21 cellular contexts compared by ENCODE assay signal in genomic region chr10:3830946-3831345, GRCh38. TPM values are rescaled to one million over a fixed set of nuclear protein-coding genes. Genes with fewer than 3 reads are reported as not detected.
DNase-seq lines count a peak whose midpoint lies in the region; ATAC-seq and TF ChIP-seq lines count a peak whose summit lies in the region.
"Had no signal": no experiment of that assay in that cellular context is flagged by ENCODE, and none has a peak within 500 bp of the region (broad histone marks: within the 10 kb centered on the region; RNA-seq: fewer than 3 reads in every experiment).

No MANE protein-coding gene starts in this region.

- no peak overlapping the region for H2AK9ac ChIP-seq in IMR-90 (replicated peaks; ENCODE audit: low read depth, low read length, poor library complexity)

- H2AFZ ChIP-seq in ACC112 (ENCODE audit: low read length, unreplicated experiment) (peak overlapping the region; percentile 79), IMR-90 (replicated peaks; ENCODE audit: low read length, poor library complexity) (no peak overlapping the region)

- no peak overlapping the region for H3K14ac ChIP-seq in IMR-90 (replicated peaks; ENCODE audit: low read depth, low read length)

- POLR2A ChIA-PET in IMR-90 (lab: Charles Lee; ENCODE audit: unreplicated experiment), result interaction anchor here (1.0 to 1.2 kb wide), 5 partner anchors 45 to 76 kb away, joined by 3 to 5 read pairs (median 4); partner anchors contain the start of gene KLF6

- no peaks in the 10 kb centered on the region for H3K79me2 ChIP-seq in ACC112 (ENCODE audit: control insufficient read depth, insufficient read depth, low read length, unreplicated experiment)
- no peaks in the 10 kb centered on the region for H3K79me2 ChIP-seq in mesendoderm (ENCODE audit: control insufficient read depth, insufficient read depth, low read length)

- peak overlapping the region; percentile 26; the same call in 1 of the 2 replicates for H3K27ac ChIP-seq in ACC112 (ENCODE audit: low read depth, low read length)
- no peak overlapping the region; the same call in 1 of the 2 replicates for H3K27ac ChIP-seq in IMR-90 (ENCODE audit: insufficient read depth, low read length)
- H3K27ac ChIP-seq in mesendoderm (ENCODE audit: low read depth, low read length), result peak overlapping the region; percentile 25
- H3K27ac ChIP-seq in testis, result no peak overlapping the region
- peak overlapping the region in 2 of 4 donors; percentile 4 to 76 for H3K27ac ChIP-seq in gastroesophageal sphincter
- H3K27ac ChIP-seq in left ventricle myocardium inferior (replicated peaks), result no peak overlapping the region

- H3K4me1 ChIP-seq in ACC112 (ENCODE audit: control insufficient read depth, insufficient read depth, low read length, unreplicated experiment) (peaks cover 37% of the 10 kb centered on the region), IMR-90 (ENCODE audit: control insufficient read depth, insufficient read depth, low read length) (peaks cover 21% of the 10 kb centered on the region), mesendoderm (ENCODE audit: control insufficient read depth, low read depth, low read length) (peaks cover 13% of the 10 kb centered on the region), testis (peaks cover 9% of the 10 kb centered on the region), gastroesophageal sphincter (peaks cover 0 to 33% (median 8%) of the 10 kb centered on the region in 3 donors), left ventricle myocardium inferior (peaks cover 41% of the 10 kb centered on the region)

- no peak overlapping the region for H3K9ac ChIP-seq in IMR-90 (ENCODE audit: low read depth, low read length)
- no peak overlapping the region for H3K9ac ChIP-seq in mesendoderm (ENCODE audit: low read length)

- H3K9me1 ChIP-seq in IMR-90 (ENCODE audit: insufficient read depth, low read length), result peaks cover 22% of the 10 kb centered on the region

- no peaks in the 10 kb centered on the region for H3K9me3 Mint-ChIP-seq in brain
- H3K9me3 Mint-ChIP-seq: CD8-positive, alpha-beta T cell; mesothelial cell of epicardium; nephron progenitor cell had no signal

- peak overlapping the region; percentile 32; the same call in 1 of the 2 replicates for H3K4me3 ChIP-seq in ACC112 (ENCODE audit: low read depth, low read length)
- no peak overlapping the region for H3K4me3 ChIP-seq in IMR-90 (ENCODE audit: insufficient read depth, low read depth, low read length)
- no peak overlapping the region for H3K4me3 ChIP-seq in mesendoderm (ENCODE audit: low read length)
- no peak overlapping the region for H3K4me3 ChIP-seq in testis
- H3K4me3 ChIP-seq in gastroesophageal sphincter, result no peak overlapping the region
- H3K4me3 ChIP-seq in left ventricle myocardium inferior, result no peak overlapping the region
- H3K4me3 ChIP-seq: body of pancreas, K562, skin epidermis had no signal

- H3K27me3 ChIP-seq in ACC112 (ENCODE audit: insufficient read depth, low read length) (no peaks in the 10 kb centered on the region), IMR-90 (ENCODE audit: control insufficient read depth, insufficient read depth, low read length) (no peaks in the 10 kb centered on the region), mesendoderm (ENCODE audit: insufficient read depth, low read length, poor library complexity) (no peaks in the 10 kb centered on the region), testis (no peaks in the 10 kb centered on the region), gastroesophageal sphincter (no peaks in the 10 kb centered on the region), left ventricle myocardium inferior (ENCODE audit: low read depth) (no peaks in the 10 kb centered on the region)
- H3K27me3 ChIP-seq: body of pancreas, foreskin keratinocyte had no signal

- TF ChIP-seq CTCF in IMR-90 (conservative IDR thresholded peaks at IDR 0.05; ENCODE audit: low read depth, low read length) (no peak), brain (conservative IDR thresholded peaks at IDR 0.05) (no peak), testis (IDR thresholded peaks at IDR 0.05) (no peak), gastroesophageal sphincter (IDR thresholded peaks at IDR 0.05) (no peak), left ventricle myocardium inferior (IDR thresholded peaks at IDR 0.05; ENCODE audit: borderline replicate concordance) (no peak)

- H3K4me1 Mint-ChIP-seq in brain, result peaks cover 81% of the 10 kb centered on the region

- H3K9me3 ChIP-seq in IMR-90 (ENCODE audit: control insufficient read depth, insufficient read depth, low read length) (no peaks in the 10 kb centered on the region), testis (no peaks in the 10 kb centered on the region), gastroesophageal sphincter (no peaks in the 10 kb centered on the region), left ventricle myocardium inferior (replicated peaks) (no peaks in the 10 kb centered on the region)
- H3K9me3 ChIP-seq: body of pancreas had no signal

- H4K5ac ChIP-seq in IMR-90 (ENCODE audit: low read depth, low read length) (no peak overlapping the region), mesendoderm (ENCODE audit: low read length) (no peak overlapping the region)

- dilution Hi-C loops in IMR-90 (cut with HindIII; ENCODE audit: low sequenced_read_pairs, unreplicated experiment), result no loop called here

- DNase-seq in IMR-90, result no peak
- peak; percentile 84 for DNase-seq in mesendoderm
- DNase-seq in testis, result no peak
- DNase-seq in GDM1 (lab: John Stamatoyannopoulos, UW), result no peak
- DNase-seq in left ventricle myocardium inferior, result no peak
- DNase-seq: activated CD4-positive, alpha-beta T cell treated with anti-CD3 and anti-CD28 coated beads for 48 hours; activated CD8-positive, alpha-beta memory T cell treated with anti-CD3 and anti-CD28 coated beads, Interleukin-2, amount 50 U/mL, for 48 hours; activated naive CD4-positive, alpha-beta T cell; body of pancreas; CD8-positive, alpha-beta T cell; DND-41; foreskin keratinocyte; NCI-H2081; nephron progenitor cell; stimulated activated CD4-positive, alpha-beta T cell treated with anti-CD3 and anti-CD28 coated beads, Interleukin-4, amount 100 ng/mL, for 4 hours had no signal

- CTCF ChIA-PET in IMR-90 (lab: Yijun Ruan, JAX), result no interaction called here

- peak overlapping the region in 1 of 5 experiments; percentile 41 for H3K4me3 Mint-ChIP-seq in brain
- H3K4me3 Mint-ChIP-seq: mesothelial cell of epicardium, nephron progenitor cell had no signal

- H3K36me3 ChIP-seq in ACC112 (ENCODE audit: insufficient read depth, low read length) (no peaks in the 10 kb centered on the region), IMR-90 (ENCODE audit: control insufficient read depth, insufficient read depth, low read length) (no peaks in the 10 kb centered on the region), mesendoderm (ENCODE audit: control insufficient read depth, insufficient read depth, low read length) (no peaks in the 10 kb centered on the region), testis (ENCODE audit: low read depth, missing control alignments) (no peaks in the 10 kb centered on the region), gastroesophageal sphincter (no peaks in the 10 kb centered on the region), left ventricle myocardium inferior (no peaks in the 10 kb centered on the region)

- H3K36me3 Mint-ChIP-seq in brain, result no peaks in the 10 kb centered on the region
- H3K36me3 Mint-ChIP-seq: CD8-positive, alpha-beta T cell; mesothelial cell of epicardium had no signal

- no peak overlapping the region for H3K4me2 ChIP-seq in IMR-90 (ENCODE audit: low read depth, low read length)
- H3K4me2 ChIP-seq in mesendoderm (ENCODE audit: low read length), result no peak overlapping the region

- H3K79me1 ChIP-seq in IMR-90 (ENCODE audit: low read depth in 1 of 2, low read length in 2 of 2) (peaks cover 2 to 26% of the 10 kb centered on the region in 2 experiments; a peak in 2 of 4 replicates), mesendoderm (ENCODE audit: low read length) (no peaks in the 10 kb centered on the region)

- no peak for TF ChIP-seq EP300 in gastroesophageal sphincter (IDR thresholded peaks at IDR 0.05)

- peak overlapping the region in 4 of 5 experiments; percentile 38 to 93 (median 72) for H3K27ac Mint-ChIP-seq in brain
- H3K27ac Mint-ChIP-seq: nephron progenitor cell had no signal

- peaks cover 6% of the 10 kb centered on the region for H3K27me3 Mint-ChIP-seq in brain

- peak; percentile 68 for ATAC-seq in IMR-90 (ENCODE audit: low read depth)
- no peak for ATAC-seq in gastroesophageal sphincter
- ATAC-seq: body of pancreas; CD8-positive, alpha-beta T cell; foreskin keratinocyte; K562 had no signal

- no CpG with 5 or more reads among the region's 1 CpG for WGBS in IMR-90 (ENCODE audit: extremely low coverage in 2 of 2, insufficient read length in 1 of 2), 2 experiments
- no CpG with 5 or more reads among the region's 1 CpG for WGBS in mesendoderm (ENCODE audit: extremely low coverage, insufficient coverage, low lambda C conversion rate)
- 74 to 82% methylated on average over 1 of the region's 1 CpG for WGBS in testis, 2 donors
- WGBS in gastroesophageal sphincter (ENCODE audit: low coverage in 1 of 2), 2 donors, result 91 to 100% methylated on average over 1 of the region's 1 CpG

- BruUV-seq in IMR-90 (replicated peaks; lab: Mats Ljungman, UMichigan), result no TSS peak

- H2BK5ac ChIP-seq in IMR-90 (ENCODE audit: low read depth, low read length, poor library complexity, severe bottlenecking), result peak overlapping the region; percentile 57
- H2BK5ac ChIP-seq in mesendoderm (ENCODE audit: low read length), result no peak overlapping the region

- no peak overlapping the region for H4K91ac ChIP-seq in IMR-90 (ENCODE audit: insufficient read depth, low read depth, low read length)

- H3K23ac ChIP-seq in IMR-90 (ENCODE audit: low read depth, low read length) (no peak overlapping the region), mesendoderm (ENCODE audit: low read length) (no peak overlapping the region)

- H4K20me1 ChIP-seq in IMR-90 (ENCODE audit: insufficient read depth, low read length), result no peaks in the 10 kb centered on the region

- H3K4ac ChIP-seq in IMR-90 (ENCODE audit: low read depth, low read length) (no peak overlapping the region), mesendoderm (ENCODE audit: low read depth, low read length) (no peak overlapping the region)

- TF ChIP-seq POLR2A in IMR-90 (IDR thresholded peaks at IDR 0.05; ENCODE audit: low read depth, low read length) (no peak), testis (IDR thresholded peaks at IDR 0.05) (no peak), gastroesophageal sphincter (IDR thresholded peaks at IDR 0.05) (no peak)

- peak overlapping the region; percentile 29 to 72; a peak in 1 of 4 replicates for H4K8ac ChIP-seq in IMR-90 (ENCODE audit: low read depth in 2 of 2, low read length in 2 of 2)
- H4K8ac ChIP-seq in mesendoderm (ENCODE audit: low read depth, low read length), result no peak overlapping the region

- intact Hi-C loops in IMR-90 (cut with micrococcal nuclease) (no loop called here), testis (cut with DNase I; ENCODE audit: low total_unique reads) (no loop called here), left ventricle myocardium inferior (cut with micrococcal nuclease) (no loop called here)

- no peak overlapping the region; the same call in 2 of the 3 replicates for H2BK15ac ChIP-seq in IMR-90 (ENCODE audit: low read depth, low read length)
- no peak overlapping the region for H2BK15ac ChIP-seq in mesendoderm (replicated peaks; ENCODE audit: low read depth)

- no peak overlapping the region for H2AK5ac ChIP-seq in IMR-90 (ENCODE audit: low read depth, low read length)
- no peak overlapping the region for H2AK5ac ChIP-seq in mesendoderm (ENCODE audit: low read length)

- TF ChIP-seq RAD21 in IMR-90 (IDR thresholded peaks at IDR 0.05; ENCODE audit: low read length), result no peak

- H2BK20ac ChIP-seq in IMR-90 (ENCODE audit: low read depth, low read length), result no peak overlapping the region

- H3K56ac ChIP-seq in IMR-90 (ENCODE audit: extremely low read depth, insufficient read depth, low read length), result no peak overlapping the region; the same call in 1 of the 2 replicates
- H3K56ac ChIP-seq in mesendoderm (ENCODE audit: low read length), result no peak overlapping the region

- H2BK120ac ChIP-seq in IMR-90 (ENCODE audit: low read depth, low read length) (no peak overlapping the region), mesendoderm (ENCODE audit: low read depth, low read length) (no peak overlapping the region)

- no peak overlapping the region for H3K18ac ChIP-seq in IMR-90 (ENCODE audit: low read depth, low read length)
- no peak overlapping the region for H3K18ac ChIP-seq in mesendoderm (ENCODE audit: low read length)

- in situ Hi-C loops in IMR-90 (cut with MboI; ENCODE audit: low sequenced_read_pairs), result no loop called here

RNA-seq across cellular contexts. Expression of gene KLF6, which starts 45.9 kb away (rescaled TPM):
- total RNA-seq in IMR-90 (2012; rRNA removed) (69.0 and 98.6 TPM in 2 replicates), testis (10 to 100 TPM; 30.8 to 35.7 TPM), gastroesophageal sphincter (100 to 1,000 TPM in 2 of 4 donors, 10 to 100 TPM in 2; 90.3 to 113 (median 105) TPM), left ventricle myocardium inferior (43.8 TPM)
- polyA plus RNA-seq in IMR-90 (2012; rRNA removed) (123 and 175 TPM in 2 replicates), brain (ENCODE audit: insufficient read depth, low read depth, low replicate concordance) (34.8 TPM), testis (ENCODE audit: insufficient read depth, low read depth, low replicate concordance) (41.5 TPM)
- 70.4 and 114 TPM in 2 replicates for polyA plus RNA-seq in IMR-90 (2012; cell fraction: cytosol; rRNA removed)
- 720 and 827 TPM in 2 replicates for polyA plus RNA-seq in IMR-90 (2012; cell fraction: nucleus; rRNA removed; ENCODE audit: low replicate concordance)
- 36.1 TPM for polyA plus RNA-seq in mesendoderm (2013, experiment 1 of 2)
- 35.3 TPM for polyA plus RNA-seq in mesendoderm (2013, experiment 2 of 2)

Comparison
In these comparisons a context has a peak if more than half of its experiments do, and no peak if none do; other contexts are left out.
1. H3K27ac ChIP-seq: peak in ACC112 (single experiment) and mesendoderm (single experiment); none in IMR-90 (single experiment), testis (0 of 2) and left ventricle myocardium inferior (single experiment).